ENCODE assay signal across 23 cellular contexts in the genomic region with DNA sequence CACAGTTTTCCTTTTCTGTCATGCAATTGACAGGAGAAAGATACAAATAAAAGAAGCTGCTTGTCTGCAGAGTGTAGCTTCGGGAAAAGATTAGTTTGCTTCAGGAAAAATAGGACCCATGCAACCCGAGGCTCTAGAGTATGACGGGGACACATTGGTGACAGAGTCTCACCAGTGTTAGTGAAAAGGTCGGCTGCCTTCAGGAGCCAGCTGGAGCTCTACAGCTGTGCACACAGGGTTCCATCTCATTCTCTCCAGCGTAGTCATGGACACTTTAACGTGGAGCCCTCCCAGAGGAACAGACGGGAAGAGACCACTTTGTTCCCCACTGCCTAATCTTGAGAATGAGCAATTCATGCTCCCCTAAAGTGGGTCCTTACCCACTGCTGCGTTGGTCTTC.
"Had no signal": no experiment of that assay in that cellular context is flagged by ENCODE, and none has a peak within 500 bp of the region (broad histone marks: within the 10 kb centered on the region; RNA-seq: fewer than 3 reads in every experiment).

No MANE protein-coding gene starts in this region.

- H3K36me3 ChIP-seq: brain microvascular endothelial cell, left ventricle myocardium inferior had no signal

- H3K9me3 Mint-ChIP-seq: activated CD4-positive, alpha-beta T cell treated with anti-CD3 and anti-CD28 coated beads, Interleukin-2, amount 10 ng/mL, durations not matched to agents 7 days and 5 days; activated T-cell treated with anti-CD3 and anti-CD28 coated beads, Interleukin-2, amount 50 U/mL, for 4 hours; immature natural killer cell; nephron had no signal

- H3K4me3 ChIP-seq: coronary artery, gastroesophageal sphincter, heart right ventricle, left ventricle myocardium inferior, tibial nerve had no signal

- H3K9me3 ChIP-seq: gastroesophageal sphincter, heart right ventricle, left ventricle myocardium inferior, tibial nerve had no signal

- DNase-seq: activated CD4-positive, alpha-beta T cell treated with anti-CD3 and anti-CD28 coated beads, Interleukin-2, amount 10 ng/mL, durations not matched to agents 7 days and 5 days; activated CD8-positive, alpha-beta T cell treated with anti-CD3 and anti-CD28 coated beads, Interleukin-2, amount 10 ng/mL, durations not matched to agents 7 days and 5 days; activated effector memory CD4-positive, alpha-beta T cell treated with Interleukin-2 at 50 U/mL for 16 hours; activated naive CD4-positive, alpha-beta T cell treated with anti-CD3 and anti-CD28 coated beads, Interleukin-2, amount 50 U/mL, for 16 hours; activated T-cell treated with anti-CD3 and anti-CD28 coated beads, Interleukin-2, amount 50 U/mL, for 4 hours; aorta; central memory CD4-positive, alpha-beta T cell; heart right ventricle; immature natural killer cell; kidney glomerular epithelial cell; left ventricle myocardium inferior; mammary epithelial cell; midbrain; occipital lobe; stimulated activated CD4-positive, alpha-beta T cell treated with anti-CD3 and anti-CD28 coated beads, Interleukin-2, amount 100 ng/mL, for 24 hours; stimulated activated naive CD4-positive, alpha-beta T cell treated with Interleukin-2 at 50 U/mL for 16 hours had no signal

- H3K27me3 Mint-ChIP-seq: activated CD4-positive, alpha-beta T cell treated with anti-CD3 and anti-CD28 coated beads, Interleukin-2, amount 10 ng/mL, durations not matched to agents 7 days and 5 days had no signal

- H3K27ac Mint-ChIP-seq: activated CD4-positive, alpha-beta T cell treated with anti-CD3 and anti-CD28 coated beads, Interleukin-2, amount 10 ng/mL, durations not matched to agents 7 days and 5 days; activated CD8-positive, alpha-beta T cell treated with anti-CD3 and anti-CD28 coated beads, Interleukin-2, amount 10 ng/mL, durations not matched to agents 7 days and 5 days; immature natural killer cell had no signal

- H3K4me1 ChIP-seq: gastroesophageal sphincter, left ventricle myocardium inferior had no signal

- H3K4me3 Mint-ChIP-seq: activated CD4-positive, alpha-beta T cell treated with anti-CD3 and anti-CD28 coated beads, Interleukin-2, amount 10 ng/mL, durations not matched to agents 7 days and 5 days; activated CD8-positive, alpha-beta T cell treated with anti-CD3 and anti-CD28 coated beads, Interleukin-2, amount 10 ng/mL, durations not matched to agents 7 days and 5 days; activated T-cell treated with anti-CD3 and anti-CD28 coated beads, Interleukin-2, amount 50 U/mL, for 4 hours; immature natural killer cell; nephron had no signal

- H3K27ac ChIP-seq: brain microvascular endothelial cell, coronary artery, gastroesophageal sphincter, heart right ventricle, left ventricle myocardium inferior, tibial nerve had no signal

- H3K27me3 ChIP-seq: brain microvascular endothelial cell, gastroesophageal sphincter, tibial nerve had no signal

- H3K4me1 Mint-ChIP-seq: immature natural killer cell had no signal

- ATAC-seq: activated CD4-positive, CD25-positive, alpha-beta regulatory T cell treated with anti-CD3 and anti-CD28 coated beads, Interleukin-2, amount 50 U/mL, for 24 hours; activated CD8-positive, alpha-beta T cell treated with anti-CD3 and anti-CD28 coated beads, Interleukin-2, amount 10 ng/mL, durations not matched to agents 7 days and 5 days; activated T-cell treated with anti-CD3 and anti-CD28 coated beads, Interleukin-2, amount 50 U/mL, for 4 hours; esophagus mucosa; gastroesophageal sphincter; heart right ventricle had no signal
